23 cellular contexts compared by ENCODE assay signal in the genomic region with DNA sequence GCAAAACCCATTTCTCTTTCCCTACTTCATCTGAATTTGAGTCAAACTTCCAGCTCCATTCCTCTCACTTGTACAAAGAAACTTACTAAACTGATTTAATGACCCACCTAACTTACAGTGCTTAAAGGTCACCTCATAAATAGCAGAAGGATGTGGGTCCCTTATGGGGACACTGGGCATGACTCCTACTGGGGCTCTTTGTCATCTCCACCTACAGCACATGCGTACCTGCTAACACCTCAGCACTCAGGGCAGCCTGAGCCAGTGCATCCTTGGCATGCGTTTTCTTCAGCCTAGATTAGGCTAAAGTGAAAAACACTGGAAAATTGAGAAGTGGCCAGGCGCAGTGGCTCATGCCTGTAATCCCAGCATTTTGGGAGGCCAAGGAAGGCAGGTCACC.
"Had no signal": no experiment of that assay in that cellular context is flagged by ENCODE, and none has a peak within 500 bp of the region (broad histone marks: within the 10 kb centered on the region; RNA-seq: fewer than 3 reads in every experiment).

No MANE protein-coding gene starts in this region.

- H3K27ac ChIP-seq: coronary artery, dorsolateral prefrontal cortex, esophagus muscularis mucosa, gastrocnemius medialis, heart right ventricle, left lung, lower lobe of right lung had no signal

- H3K4me3 Mint-ChIP-seq: naive thymus-derived CD4-positive, alpha-beta T cell had no signal

- H3K27me3 ChIP-seq: dorsolateral prefrontal cortex, esophagus muscularis mucosa, gastrocnemius medialis, heart right ventricle, left lung had no signal

- H3K9me3 Mint-ChIP-seq: naive thymus-derived CD4-positive, alpha-beta T cell had no signal

- H3K4me1 ChIP-seq: esophagus muscularis mucosa, left lung, lower lobe of right lung had no signal

- DNase-seq: dermis blood vessel endothelial cell; dorsolateral prefrontal cortex; effector CD4-positive, alpha-beta T cell; effector memory CD4-positive, alpha-beta T cell; foreskin fibroblast; foreskin melanocyte; gastrocnemius medialis; glutamatergic neuron; head of caudate nucleus; heart right ventricle; hippocampal formation; islet precursor cell; kidney; kidney glomerular epithelial cell; left colon; left lung; left ventricle myocardium superior; lower lobe of right lung; mesenchymal stem cell; midbrain; naive thymus-derived CD4-positive, alpha-beta T cell had no signal

- ATAC-seq: gastrocnemius medialis; heart right ventricle; left colon; left lung; left ventricle myocardium superior; lower lobe of right lung; naive thymus-derived CD4-positive, alpha-beta T cell had no signal

- H3K9me3 ChIP-seq: esophagus muscularis mucosa, gastrocnemius medialis, heart right ventricle, left lung, lower lobe of right lung had no signal

- H3K4me3 ChIP-seq: coronary artery, dorsolateral prefrontal cortex, esophagus muscularis mucosa, gastrocnemius medialis, heart right ventricle, left lung, lower lobe of right lung had no signal

- H3K27ac Mint-ChIP-seq: naive thymus-derived CD4-positive, alpha-beta T cell had no signal

- H3K27me3 Mint-ChIP-seq: naive thymus-derived CD4-positive, alpha-beta T cell had no signal
